In the genomic region with DNA sequence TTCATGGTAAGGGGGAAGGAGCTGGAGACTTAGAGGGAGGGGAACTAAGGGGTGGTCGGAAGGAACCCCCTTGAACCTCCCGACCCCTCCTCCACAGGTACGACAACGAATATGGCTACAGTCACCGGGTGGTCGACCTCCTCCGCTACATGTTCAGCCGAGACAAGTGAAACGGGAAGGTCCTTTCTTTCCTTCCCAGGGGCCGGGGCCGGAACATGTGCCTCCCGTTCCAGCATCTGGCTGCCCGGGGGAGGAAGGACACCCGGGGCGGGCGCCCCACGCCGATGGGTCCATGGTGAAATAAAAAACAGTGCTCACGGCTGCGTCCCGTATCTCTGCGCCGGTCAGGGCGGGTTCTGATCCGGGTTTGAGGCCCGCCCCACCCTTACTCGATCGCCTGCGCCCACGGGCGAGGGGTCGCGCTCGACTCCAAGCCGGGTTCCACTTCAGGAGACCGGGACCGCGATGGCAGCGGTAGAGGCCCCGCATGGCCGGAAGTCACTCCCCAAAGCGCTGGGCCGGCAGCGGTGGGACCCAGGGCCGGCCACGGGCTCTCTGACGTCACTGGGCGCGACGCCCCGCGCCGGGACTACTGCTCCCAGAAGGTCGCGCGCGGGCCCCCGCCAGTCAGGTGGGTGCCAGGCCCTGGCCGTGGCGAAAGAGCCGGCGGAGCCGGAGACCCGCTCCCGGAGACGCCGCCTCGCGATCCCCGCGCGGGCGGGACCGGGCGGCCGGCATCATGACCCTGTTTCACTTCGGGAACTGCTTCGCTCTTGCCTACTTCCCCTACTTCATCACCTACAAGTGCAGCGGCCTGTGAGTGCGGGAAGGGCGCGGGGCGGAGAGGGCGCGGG, we compare ENCODE assay signal across 8 cellular contexts. TPM values are rescaled to one million over a fixed set of nuclear protein-coding genes. Genes with fewer than 3 reads are reported as not detected.
DNase-seq lines count a peak whose midpoint lies in the region; ATAC-seq and TF ChIP-seq lines count a peak whose summit lies in the region.

A gene with protein sequence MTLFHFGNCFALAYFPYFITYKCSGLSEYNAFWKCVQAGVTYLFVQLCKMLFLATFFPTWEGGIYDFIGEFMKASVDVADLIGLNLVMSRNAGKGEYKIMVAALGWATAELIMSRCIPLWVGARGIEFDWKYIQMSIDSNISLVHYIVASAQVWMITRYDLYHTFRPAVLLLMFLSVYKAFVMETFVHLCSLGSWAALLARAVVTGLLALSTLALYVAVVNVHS (plus strand): TSS at position 626 of the 854 bp plus-strand sequence. CDS start 114 bp downstream, at position 740.

- TF ChIP-seq CTCF in HFFc6 (IDR thresholded peaks at IDR 0.05) (no peak), tibial artery (IDR thresholded peaks at IDR 0.05) (no peak)

- H3K27ac ChIP-seq in trophoblast cell (ENCODE audit: low read depth, low read length) (peak within 1 kb of the TSS; percentile 3), tibial artery (peak within 1 kb of the TSS; percentile 87 to 89)

- peaks cover 2% of the 10 kb centered on the region for H3K27me3 Mint-ChIP-seq in HFFc6 (ENCODE audit: insufficient read depth)

- peaks cover 7% of the 10 kb centered on the region for H3K79me2 ChIP-seq in trophoblast cell (ENCODE audit: control insufficient read depth, insufficient read depth, low read length, poor library complexity)

- peak within 1 kb of the TSS; percentile 78 for H4K91ac ChIP-seq in trophoblast cell (ENCODE audit: low read depth, low read length)

- DNase-seq in GM04503 (ENCODE audit: low read depth) (peak; percentile 38), HFFc6 (peak; percentile 76), NCI-H1092 treated with DMSO at 0.1 percent for 48 hours (lab: John Stamatoyannopoulos, UW) (peak; percentile 45), SW 1271 (lab: John Stamatoyannopoulos, UW) (peak; percentile 42 to 78), Right ventricle myocardium superior (peak; percentile 97), trophoblast cell (peak; percentile 59 to 70), tibial artery (peak; percentile 92 to 96)
- peak; percentile 63 for DNase-seq in activated naive CD8-positive, alpha-beta T cell treated with anti-CD3 and anti-CD28 coated beads, Interleukin-2, amount 50 U/mL, for 16 hours (ENCODE audit: low read depth, low spot score)

- ATAC-seq in Right ventricle myocardium superior (ENCODE audit: poor library complexity) = peak; percentile 100

- H3K9me3 Mint-ChIP-seq in HFFc6 = no peaks in the 10 kb centered on the region

- WGBS in trophoblast cell (ENCODE audit: extremely low coverage, insufficient coverage, insufficient read length) = no CpG with 5 or more reads among the region's 85 CpGs

- H3K36me3 Mint-ChIP-seq in HFFc6 (ENCODE audit: low read depth) = peaks cover 10% of the 10 kb centered on the region; the same call in 1 of the 2 replicates

- H4K12ac ChIP-seq in trophoblast cell (ENCODE audit: low read depth, low read length) = peak within 1 kb of the TSS; percentile 75

- peak within 1 kb of the TSS; percentile 87 for H3K4me3 ChIP-seq in trophoblast cell (ENCODE audit: low read depth, low read length)
- peak within 1 kb of the TSS; percentile 79 for H3K4me3 ChIP-seq in tibial artery

- H3K27ac Mint-ChIP-seq in HFFc6 = peak within 1 kb of the TSS; percentile 85

- H3K79me1 ChIP-seq in trophoblast cell (ENCODE audit: low read length) = peaks cover 7% of the 10 kb centered on the region

- H2AK5ac ChIP-seq in trophoblast cell (ENCODE audit: low read length) = no peak within 1 kb of the TSS

- H3K9ac ChIP-seq in trophoblast cell (ENCODE audit: low read length) = peak within 1 kb of the TSS; percentile 88

- peaks cover 22% of the 10 kb centered on the region for H3K4me1 Mint-ChIP-seq in HFFc6 (ENCODE audit: low read depth)

- H3K18ac ChIP-seq in trophoblast cell (ENCODE audit: low read length) = peak within 1 kb of the TSS; percentile 87

- peak within 1 kb of the TSS; percentile 35 for H2BK120ac ChIP-seq in trophoblast cell (ENCODE audit: insufficient read depth, low read length, poor library complexity)

- H3K9me3 ChIP-seq in trophoblast cell (ENCODE audit: insufficient read depth, low read depth, low read length) = no peaks in the 10 kb centered on the region
- no peaks in the 10 kb centered on the region for H3K9me3 ChIP-seq in tibial artery

- intact Hi-C loops in Right ventricle myocardium superior (cut with DNase I) = loop anchor here (10.0 kb wide), 1 partner anchor 170 kb away; a partner anchor contains a TSS
- intact Hi-C loops in tibial artery (cut with DNase I; ENCODE audit: low total_unique reads) = loop anchor here (5.0 kb wide), 3 partner anchors 67 to 172 kb away; a partner anchor contains a TSS

- H3K4me2 ChIP-seq in trophoblast cell (ENCODE audit: low read length) = peak within 1 kb of the TSS; percentile 84

- peak within 1 kb of the TSS; percentile 6 for H3K4ac ChIP-seq in trophoblast cell (ENCODE audit: low read depth, low read length)

- H3K4me1 ChIP-seq in trophoblast cell (ENCODE audit: control insufficient read depth in 1 of 2, insufficient read depth in 2 of 2, low read length in 2 of 2) (peaks cover 9 to 15% of the 10 kb centered on the region in 2 experiments), tibial artery (peaks cover 7 to 32% (median 20%) of the 10 kb centered on the region in 4 donors)

- no peak within 1 kb of the TSS for H2BK5ac ChIP-seq in trophoblast cell (ENCODE audit: low read depth, low read length, poor library complexity)

- peak within 1 kb of the TSS; percentile 95 for H4K8ac ChIP-seq in trophoblast cell (ENCODE audit: low read depth, low read length)

- H2BK12ac ChIP-seq in trophoblast cell (ENCODE audit: low read length) = no peak within 1 kb of the TSS

- peak within 1 kb of the TSS; percentile 67 for H3K14ac ChIP-seq in trophoblast cell (ENCODE audit: low read length)

- H3K23ac ChIP-seq in trophoblast cell (ENCODE audit: low read length) = no peak within 1 kb of the TSS

- H3K27me3 ChIP-seq in trophoblast cell (ENCODE audit: insufficient read depth, low read length) = no peaks in the 10 kb centered on the region
- H3K27me3 ChIP-seq in tibial artery = no peaks in the 10 kb centered on the region

- H3K36me3 ChIP-seq in trophoblast cell (ENCODE audit: control insufficient read depth in 1 of 2, insufficient read depth in 2 of 2, low read length in 2 of 2) (peaks cover 11 to 17% of the 10 kb centered on the region in 2 experiments), tibial artery (peaks cover 0 to 8% (median 3%) of the 10 kb centered on the region in 3 donors)

- peak within 1 kb of the TSS; percentile 97 for H3K4me3 Mint-ChIP-seq in HFFc6

- peak within 1 kb of the TSS; percentile 95 for H2AFZ ChIP-seq in trophoblast cell (ENCODE audit: insufficient read depth, low read length, poor library complexity)

RNA-seq across cellular contexts. Expression of the gene that starts here (rescaled TPM):
- 100 to 1,000 TPM; 104 to 130 (median 115) TPM for total RNA-seq in HFFc6 (2021; fragmentation: NEBNext Ultra II Directional; extraction: Animal tissue kit (Norgen Biotek cat#: 25700))
- total RNA-seq in Right ventricle myocardium superior = 75.7 TPM
- 74.2 and 81.6 TPM in 2 replicates for polyA plus RNA-seq in trophoblast cell (2013)

Comparison
In these comparisons a context has a peak if more than half of its experiments do, and no peak if none do; other contexts are left out.
1. Peak in every context shown above with its lines: DNase-seq, ATAC-seq, H3K4me3 ChIP-seq and H3K27ac ChIP-seq.
2. DNase-seq: peak in every context shown above with its lines; median percentile 97 in Right ventricle myocardium superior; 94 in tibial artery; 76 in HFFc6; 64 in trophoblast cell; 63 in activated naive CD8-positive, alpha-beta T cell treated with anti-CD3 and anti-CD28 coated beads, Interleukin-2, amount 50 U/mL, for 16 hours; 60 in SW 1271; 45 in NCI-H1092 treated with DMSO at 0.1 percent for 48 hours; 38 in GM04503.